8 cellular contexts compared by ENCODE assay signal in the genomic region with DNA sequence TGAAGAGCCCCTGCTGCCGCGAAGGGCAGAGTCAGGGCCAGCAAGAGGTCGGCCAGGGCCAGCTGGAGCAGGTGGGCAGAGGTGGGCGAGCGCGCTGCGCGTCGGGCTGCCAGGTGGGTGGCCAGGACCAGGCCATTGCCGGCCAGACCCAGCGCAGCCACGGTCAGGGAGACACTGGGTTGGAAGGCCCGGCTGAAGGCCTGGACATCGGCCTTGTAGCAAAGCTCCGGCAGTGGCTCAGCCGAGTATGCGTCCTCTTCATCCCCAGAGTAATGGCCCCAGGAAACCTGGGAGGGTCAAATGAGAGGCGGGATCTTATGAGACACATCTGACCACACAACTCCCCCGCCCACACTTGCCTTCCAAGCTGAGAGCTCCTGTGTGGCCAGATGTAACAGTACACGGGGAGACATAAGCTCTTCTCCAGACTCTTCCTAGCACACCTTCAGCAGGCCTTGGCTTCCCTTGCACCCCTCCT. TPM values are rescaled to one million over a fixed set of nuclear protein-coding genes. Genes with fewer than 3 reads are reported as not detected.
DNase-seq lines count a peak whose midpoint lies in the region; TF ChIP-seq lines count a peak whose summit lies in the region.

No MANE protein-coding gene starts in this region.

- DNase-seq in EH (ENCODE audit: low read depth) (peak; percentile 18), NCI-H146 treated with DMSO at 0.1 percent for 48 hours (lab: John Stamatoyannopoulos, UW; ENCODE audit: unreplicated experiment) (peak; percentile 43), osteoblast (ENCODE audit: insufficient read length, low spot score, missing footprints) (peak; percentile 79), HK-2 (ENCODE audit: unreplicated experiment) (no peak), HCEC 1CT (no peak), SW480 (ENCODE audit: low spot score) (no peak)
- DNase-seq in activated effector memory CD4-positive, alpha-beta T cell treated with anti-CD3 and anti-CD28 coated beads, Interleukin-2, amount 50 U/mL, for 16 hours = no peak

- H3K4me2 ChIP-seq in osteoblast (ENCODE audit: insufficient read depth, low read length) = peak overlapping the region; percentile 83

- no peaks in the 10 kb centered on the region for H3K27me3 ChIP-seq in endocrine pancreas (ENCODE audit: control insufficient read depth, insufficient read depth, low read length)
- H3K27me3 ChIP-seq in osteoblast (ENCODE audit: insufficient read depth, low read length) = no peaks in the 10 kb centered on the region

- no peaks in the 10 kb centered on the region for H3K9me3 ChIP-seq in endocrine pancreas (ENCODE audit: control insufficient read depth, low read length)
- no peaks in the 10 kb centered on the region for H3K9me3 ChIP-seq in osteoblast (ENCODE audit: low read depth, low read length)

- peaks cover 14% of the 10 kb centered on the region for H3K79me2 ChIP-seq in osteoblast (ENCODE audit: insufficient read depth, low read length)

- H3K9ac ChIP-seq in endocrine pancreas (ENCODE audit: control insufficient read depth, insufficient read depth, low read length) = peak overlapping the region; percentile 48

- H3K36me3 ChIP-seq in endocrine pancreas (ENCODE audit: control insufficient read depth, insufficient read depth, low read length) (no peaks in the 10 kb centered on the region), osteoblast (ENCODE audit: insufficient read depth, low read length) (peaks cover 5% of the 10 kb centered on the region)

- no peak overlapping the region for H3K4me3 ChIP-seq in endocrine pancreas (ENCODE audit: control insufficient read depth, insufficient read depth, low read length)
- peak overlapping the region; percentile 68 for H3K4me3 ChIP-seq in osteoblast (ENCODE audit: insufficient read depth, low read length)

- H4K20me1 ChIP-seq in osteoblast (ENCODE audit: insufficient read depth, low read length) = peaks cover 19% of the 10 kb centered on the region

- H3K4me1 ChIP-seq in endocrine pancreas (ENCODE audit: control insufficient read depth, insufficient read depth, low read length) (no peaks in the 10 kb centered on the region), osteoblast (ENCODE audit: insufficient read depth, low read length) (peaks cover 44% of the 10 kb centered on the region)

- peak overlapping the region; percentile 92 for H2AFZ ChIP-seq in osteoblast (ENCODE audit: low read length)

- H3K27ac ChIP-seq in osteoblast (ENCODE audit: low read depth, low read length) = peak overlapping the region; percentile 80

- TF ChIP-seq CTCF in osteoblast (IDR thresholded peaks at IDR 0.05; ENCODE audit: extremely low read depth, low read depth, low read length) = no peak

RNA-seq across cellular contexts. Expression of gene CCR10, which starts 1.3 kb away (rescaled TPM):
- 0.59 and 2.2 TPM in 2 replicates for total RNA-seq in osteoblast

RNA-seq across cellular contexts. Expression of gene CNTNAP1, which starts 2.0 kb away (rescaled TPM):
- 18.6 and 19.2 TPM in 2 replicates for total RNA-seq in osteoblast

RNA-seq across cellular contexts. Expression of gene PLEKHH3, which starts 3.6 kb away (rescaled TPM):
- total RNA-seq in osteoblast = 14.7 and 19.9 TPM in 2 replicates

RNA-seq across cellular contexts. Expression of gene TUBG2, which starts 21.3 kb away (rescaled TPM):
- 13.8 TPM in 2 replicates for total RNA-seq in osteoblast

Comparison
In these comparisons a context has a peak if more than half of its experiments do, and no peak if none do; other contexts are left out.
1. DNase-seq: peak in EH (single experiment), NCI-H146 treated with DMSO at 0.1 percent for 48 hours (single experiment) and osteoblast (single experiment); none in activated effector memory CD4-positive, alpha-beta T cell treated with anti-CD3 and anti-CD28 coated beads, Interleukin-2, amount 50 U/mL, for 16 hours (single experiment), HK-2 (single experiment), HCEC 1CT (single experiment) and SW480 (single experiment).